Comparison of ENCODE assay signal across 13 cellular contexts in genomic region chr2:113160962-113161361, GRCh38. TPM values are rescaled to one million over a fixed set of nuclear protein-coding genes. Genes with fewer than 3 reads are reported as not detected.
"Had no signal": no experiment of that assay in that cellular context is flagged by ENCODE, and none has a peak within 500 bp of the region (broad histone marks: within the 10 kb centered on the region; RNA-seq: fewer than 3 reads in every experiment).

No MANE protein-coding gene starts in this region.

- ATAC-seq: left lung, psoas muscle, right lobe of liver had no signal

- H3K27me3 ChIP-seq: right lobe of liver had no signal

- H3K36me3 ChIP-seq: left lung, right lobe of liver, suprapubic skin had no signal

- H3K27ac ChIP-seq: dorsolateral prefrontal cortex, left lung, psoas muscle, suprapubic skin had no signal

- H3K9me3 ChIP-seq: left lung, psoas muscle, right lobe of liver, suprapubic skin had no signal

- H3K4me3 ChIP-seq: dorsolateral prefrontal cortex, left lung, psoas muscle, right lobe of liver, suprapubic skin had no signal

- DNase-seq: activated CD4-positive, alpha-beta T cell treated with anti-CD3 and anti-CD28 coated beads, Interleukin-2, amount 50 U/mL, for 4 hours; activated CD4-positive, CD25-positive, alpha-beta regulatory T cell treated with anti-CD3 and anti-CD28 coated beads, Interleukin-2, amount 50 U/mL, for 72 hours; aorta; islet precursor cell; left lung; mesenchymal stem cell; nephron progenitor cell; occipital lobe; psoas muscle; right lobe of liver; trophoblast cell had no signal

RNA-seq across cellular contexts. Expression of gene IL1RN, which starts 33.6 kb away (rescaled TPM):
- total RNA-seq: occipital lobe had no signal
